Comparison of ENCODE assay signal across 23 cellular contexts in genomic region chrX:154006965-154007364, GRCh38.
"Had no signal": no experiment of that assay in that cellular context is flagged by ENCODE, and none has a peak within 500 bp of the region (broad histone marks: within the 10 kb centered on the region; RNA-seq: fewer than 3 reads in every experiment).

No MANE protein-coding gene starts in this region.

- FAIRE-seq: islet of Langerhans had no signal

- H3K36me3 ChIP-seq: breast epithelium, thyroid gland, vagina had no signal

- H3K4me1 ChIP-seq: breast epithelium, stomach had no signal

- ATAC-seq: left ventricle myocardium superior; sciatic nerve; stimulated activated effector memory CD8-positive, alpha-beta T cell treated with anti-CD3 and anti-CD28 coated beads, Interleukin-12 subunit alpha, Interleukin-12 subunit beta, amount 100 ng/mL, for 72 hours had no signal

- H3K27me3 ChIP-seq: esophagus muscularis mucosa, thyroid gland, upper lobe of left lung, vagina had no signal

- H3K9me3 ChIP-seq: breast epithelium, esophagus muscularis mucosa, mucosa of descending colon, stomach, thyroid gland, upper lobe of left lung, vagina had no signal

- H3K4me3 ChIP-seq: breast epithelium, esophagus muscularis mucosa, mucosa of descending colon, skin epidermis, stomach, thyroid gland, upper lobe of left lung, vagina had no signal

- DNase-seq: activated CD4-positive, alpha-beta memory T cell treated with anti-CD3 and anti-CD28 coated beads, Interleukin-2, amount 10 ng/mL, durations not matched to agents 7 days and 5 days; activated CD4-positive, alpha-beta T cell treated with anti-CD3 and anti-CD28 coated beads for 1 hour; activated CD4-positive, alpha-beta T cell treated with anti-CD3 and anti-CD28 coated beads, Interleukin-2, amount 10 ng/mL, durations not matched to agents 7 days and 5 days; activated CD8-positive, alpha-beta memory T cell treated with anti-CD3 and anti-CD28 coated beads, Interleukin-2, amount 50 U/mL, for 48 hours; activated gamma-delta T cell; activated naive CD4-positive, alpha-beta T cell treated with anti-CD3 and anti-CD28 coated beads, Interleukin-2, amount 10 ng/mL, durations not matched to agents 7 days and 5 days; activated T-cell treated with anti-CD3 and anti-CD28 coated beads, Interleukin-2, amount 50 U/mL, for 24 hours; central memory CD4-positive, alpha-beta T cell; endodermal cell; foreskin melanocyte; left ventricle myocardium superior; mucosa of descending colon; stimulated activated CD4-positive, alpha-beta T cell treated with anti-CD3 and anti-CD28 coated beads, Interleukin-4, amount 100 ng/mL, for 24 hours; stomach; thyroid gland; upper lobe of left lung had no signal

- H3K27ac ChIP-seq: breast epithelium, esophagus muscularis mucosa, stomach, thyroid gland, upper lobe of left lung, vagina had no signal
